Comparison of ENCODE assay signal across 1 cellular context in the genomic region with DNA sequence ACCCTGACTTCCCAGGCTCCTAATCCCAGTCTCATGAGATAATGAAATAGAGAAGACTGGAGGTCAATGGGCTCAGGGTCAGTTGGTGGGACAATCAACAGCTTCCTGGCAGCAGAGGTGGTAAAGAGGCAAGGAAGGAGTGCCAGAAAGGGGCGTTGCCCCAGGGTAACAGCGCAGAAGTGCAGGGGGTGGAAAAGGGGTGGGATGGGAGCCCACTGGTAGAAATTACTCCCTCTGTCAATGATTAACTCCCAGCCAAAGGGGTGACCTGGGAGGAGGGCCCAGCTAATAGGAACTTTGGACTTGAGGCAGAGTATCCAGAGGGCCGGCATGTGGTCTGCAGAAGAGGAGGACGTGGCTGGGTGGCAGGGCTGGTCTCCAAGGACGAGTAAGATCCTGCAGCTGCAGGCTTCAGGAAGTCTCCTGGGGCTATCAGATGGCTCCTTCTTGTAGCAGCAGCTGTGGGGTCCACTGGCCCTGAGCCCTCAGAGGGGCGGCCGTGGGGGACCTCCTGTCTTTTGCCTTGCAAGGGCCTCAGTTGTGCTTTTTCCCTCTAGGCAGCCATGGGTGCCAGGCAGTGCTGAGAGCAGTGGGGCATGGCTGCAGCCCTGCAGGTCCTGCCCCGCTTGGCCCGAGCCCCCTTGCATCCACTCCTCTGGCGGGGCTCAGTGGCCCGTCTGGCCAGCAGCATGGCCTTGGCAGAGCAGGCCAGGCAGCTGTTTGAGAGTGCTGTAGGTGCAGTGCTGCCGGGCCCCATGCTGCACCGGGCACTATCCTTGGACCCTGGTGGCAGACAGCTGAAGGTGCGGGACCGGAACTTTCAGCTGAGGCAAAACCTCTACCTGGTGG.
TF ChIP-seq lines count a peak whose summit lies in the region.

No MANE protein-coding gene starts in this region.

TF ChIP-seq in A549, 52 proteins besides CTCF, POLR2A, EP300 and RAD21 (continued from another document):
- TF ChIP-seq, protein P1, sequence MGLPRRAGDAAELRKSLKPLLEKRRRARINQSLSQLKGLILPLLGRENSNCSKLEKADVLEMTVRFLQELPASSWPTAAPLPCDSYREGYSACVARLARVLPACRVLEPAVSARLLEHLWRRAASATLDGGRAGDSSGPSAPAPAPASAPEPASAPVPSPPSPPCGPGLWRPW (IDR thresholded peaks at IDR 0.05), result no peak
- TF ChIP-seq PHF8 (IDR thresholded peaks at IDR 0.05; ENCODE audit: borderline replicate concordance, low read depth), result no peak
- no peak for TF ChIP-seq RCOR1 (IDR thresholded peaks at IDR 0.05; ENCODE audit: low read depth, low read length)
- TF ChIP-seq TP53 (CRISPR knock-in tag; IDR thresholded peaks at IDR 0.05), result no peak
- no peak for TF ChIP-seq JUN (IDR thresholded peaks at IDR 0.05)
- TF ChIP-seq, protein P2, sequence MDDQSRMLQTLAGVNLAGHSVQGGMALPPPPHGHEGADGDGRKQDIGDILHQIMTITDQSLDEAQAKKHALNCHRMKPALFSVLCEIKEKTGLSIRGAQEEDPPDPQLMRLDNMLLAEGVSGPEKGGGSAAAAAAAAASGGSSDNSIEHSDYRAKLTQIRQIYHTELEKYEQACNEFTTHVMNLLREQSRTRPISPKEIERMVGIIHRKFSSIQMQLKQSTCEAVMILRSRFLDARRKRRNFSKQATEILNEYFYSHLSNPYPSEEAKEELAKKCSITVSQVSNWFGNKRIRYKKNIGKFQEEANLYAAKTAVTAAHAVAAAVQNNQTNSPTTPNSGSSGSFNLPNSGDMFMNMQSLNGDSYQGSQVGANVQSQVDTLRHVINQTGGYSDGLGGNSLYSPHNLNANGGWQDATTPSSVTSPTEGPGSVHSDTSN (IDR thresholded peaks at IDR 0.05), result no peak
- TF ChIP-seq, protein P3, sequence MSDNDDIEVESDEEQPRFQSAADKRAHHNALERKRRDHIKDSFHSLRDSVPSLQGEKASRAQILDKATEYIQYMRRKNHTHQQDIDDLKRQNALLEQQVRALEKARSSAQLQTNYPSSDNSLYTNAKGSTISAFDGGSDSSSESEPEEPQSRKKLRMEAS (IDR thresholded peaks at IDR 0.05), result no peak
- no peak for TF ChIP-seq CBX8 (IDR thresholded peaks at IDR 0.05)
